ENCODE assay signal across 21 cellular contexts in the genomic region with DNA sequence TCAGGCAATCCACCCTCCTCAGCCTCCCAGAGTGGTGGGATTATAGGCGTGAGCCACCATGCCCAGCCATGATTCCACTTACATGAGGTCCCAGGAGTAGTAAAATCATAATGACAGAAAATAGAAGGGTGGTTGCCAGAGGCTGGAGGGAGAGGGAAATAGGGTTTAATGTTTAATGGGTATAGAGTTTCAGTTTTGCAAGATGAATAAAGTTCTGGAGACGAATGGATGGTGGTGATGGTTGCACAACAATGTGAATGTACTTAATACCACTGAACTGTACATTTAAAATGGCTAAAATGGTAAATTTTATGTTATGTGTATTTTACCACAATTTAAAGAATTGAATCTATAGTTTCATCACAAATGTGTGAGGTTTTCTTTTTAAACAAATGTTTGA.
DNase-seq lines count a peak whose midpoint lies in the region; ATAC-seq, FAIRE-seq and TF ChIP-seq lines count a peak whose summit lies in the region.
"Had no signal": no experiment of that assay in that cellular context is flagged by ENCODE, and none has a peak within 500 bp of the region (broad histone marks: within the 10 kb centered on the region; RNA-seq: fewer than 3 reads in every experiment).

No MANE protein-coding gene starts in this region.

- H3K4me2 ChIP-seq in A549: 0 out of 3 replicates have a peak overlapping the region, but pooled peaks have one; percentile 15
- H3K4me2 ChIP-seq: GM23338 had no signal

- no peak for TF ChIP-seq EP300 in A549 (IDR thresholded peaks at IDR 0.05)

- H3K27me3 ChIP-seq in adipocyte (replicated peaks; ENCODE audit: control insufficient read depth, insufficient read depth, low read length): no peaks in the 10 kb centered on the region

- no peak overlapping the region for H3K9ac ChIP-seq in adipocyte (ENCODE audit: low read length)

- H3K9me3 ChIP-seq in A549 (no peaks in the 10 kb centered on the region), adipocyte (ENCODE audit: control insufficient read depth, low read length) (no peaks in the 10 kb centered on the region)

- intact Hi-C loops in left colon (cut with DNase I, micrococcal nuclease): no loop called here

- peak overlapping the region in 1 of 2 experiments; percentile 63; a peak in 2 of 6 replicates for H3K27ac ChIP-seq in A549

- no peak overlapping the region for H3K4me3 ChIP-seq in A549
- no peak overlapping the region for H3K4me3 ChIP-seq in adipocyte (ENCODE audit: low read length)
- H3K4me3 ChIP-seq: GM23338 had no signal

- TF ChIP-seq POLR2A in A549 (IDR thresholded peaks at IDR 0.05; ENCODE audit: low read length): no peak

- H3K36me3 ChIP-seq in adipocyte (ENCODE audit: control insufficient read depth, insufficient read depth, low read length, severe bottlenecking): no peaks in the 10 kb centered on the region

- FAIRE-seq in A549 (lab: Jason Lieb, UNC): no peak
- FAIRE-seq: GM12891, GM18507 had no signal

- CTCF ChIA-PET in A549 (lab: Yijun Ruan, JAX): interaction anchor here (1.1 to 2.5 kb wide), 2 partner anchors 67 to 147 kb away, joined by 3 to 6 read pairs; a partner anchor contains a TSS

- TF ChIP-seq CTCF in A549 (IDR thresholded peaks at IDR 0.05): no peak

- TF ChIP-seq RAD21 in A549 (conservative IDR thresholded peaks at IDR 0.05 in 1 of 2, IDR thresholded peaks at IDR 0.05 in 1 of 2): no peak

- ATAC-seq in A549: no peak
- no peak for ATAC-seq in left colon
- ATAC-seq: GM23338, HCT116 had no signal

- POLR2A ChIA-PET in A549 (lab: Yijun Ruan, JAX): no interaction called here

- DNase-seq in A549 (ENCODE audit: low read depth in 1 of 2, low spot score in 1 of 2) (no peak), MV-4-11 (lab: John Stamatoyannopoulos, UW) (peak; percentile 53), adipocyte (ENCODE audit: low read depth) (peak; percentile 60), iris pigment epithelial cell (ENCODE audit: low read depth) (peak; percentile 55), NCI-H1105 treated with DMSO at 0.1 percent for 48 hours (lab: John Stamatoyannopoulos, UW) (no peak), occipital lobe (lab: John Stamatoyannopoulos, UW) (no peak), NCI-H146 (lab: John Stamatoyannopoulos, UW) (no peak), left colon (no peak)
- DNase-seq: 8988T; C1 segment of cervical spinal cord; Calu3; CD4-positive, alpha-beta memory T cell; COR-L47; DMS53; DMS79 treated with DMSO at 0.1 percent for 48 hours; GF-D8; H9 had no signal

- H3K4me1 ChIP-seq in A549 (peaks cover 42% of the 10 kb centered on the region), adipocyte (ENCODE audit: control insufficient read depth, insufficient read depth, low read length) (peaks cover 44% of the 10 kb centered on the region)

- WGBS in A549 (ENCODE audit: missing lambda C conversion rate): 62% methylated on average over 2 of the region's 2 CpGs

TF ChIP-seq in A549, 52 proteins besides CTCF, POLR2A, EP300 and RAD21:
- TF ChIP-seq, protein P1, sequence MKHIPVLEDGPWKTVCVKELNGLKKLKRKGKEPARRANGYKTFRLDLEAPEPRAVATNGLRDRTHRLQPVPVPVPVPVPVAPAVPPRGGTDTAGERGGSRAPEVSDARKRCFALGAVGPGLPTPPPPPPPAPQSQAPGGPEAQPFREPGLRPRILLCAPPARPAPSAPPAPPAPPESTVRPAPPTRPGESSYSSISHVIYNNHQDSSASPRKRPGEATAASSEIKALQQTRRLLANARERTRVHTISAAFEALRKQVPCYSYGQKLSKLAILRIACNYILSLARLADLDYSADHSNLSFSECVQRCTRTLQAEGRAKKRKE (CRISPR knock-in tag; IDR thresholded peaks at IDR 0.05; ENCODE audit: low read depth): no peak
- TF ChIP-seq CEBPB (IDR thresholded peaks at IDR 0.05): peak in 1 of 2 experiments; percentile 29; a peak in 1 of 4 replicates

Comparison
In these comparisons a context has a peak if more than half of its experiments do, and no peak if none do; other contexts are left out.
1. DNase-seq: peak in MV-4-11 (single experiment), adipocyte (single experiment) and iris pigment epithelial cell (single experiment); none in A549 (0 of 2), NCI-H1105 treated with DMSO at 0.1 percent for 48 hours (single experiment), occipital lobe (single experiment), NCI-H146 (single experiment) and left colon (0 of 2).